In genomic region chr10:70323697-70324340, GRCh38 we compare ENCODE assay signal across 1 cellular context.
TF ChIP-seq lines count a peak whose summit lies in the region.

No MANE protein-coding gene starts in this region.

TF ChIP-seq in liver, 16 proteins besides CTCF, POLR2A, EP300 and RAD21 (continued from another document):
- TF ChIP-seq ZBTB33 (IDR thresholded peaks at IDR 0.05): no peak
- TF ChIP-seq SP1 (IDR thresholded peaks at IDR 0.05): peak; percentile 86
- TF ChIP-seq GABPA (IDR thresholded peaks at IDR 0.05 in 1 of 2, conservative IDR thresholded peaks at IDR 0.05 in 1 of 2): peak in 1 of 2 donors; percentile 89
